8 cellular contexts compared by ENCODE assay signal in genomic region chr20:25750765-25751696, GRCh38. TPM values are rescaled to one million over a fixed set of nuclear protein-coding genes. Genes with fewer than 3 reads are reported as not detected.
DNase-seq lines count a peak whose midpoint lies in the region; ATAC-seq and TF ChIP-seq lines count a peak whose summit lies in the region.

No MANE protein-coding gene starts in this region.

- H3K9me3 ChIP-seq in Peyer's patch (no peaks in the 10 kb centered on the region), left ventricle myocardium inferior (replicated peaks) (no peaks in the 10 kb centered on the region), gastrocnemius medialis (no peaks in the 10 kb centered on the region)

- no peaks in the 10 kb centered on the region for H3K27me3 Mint-ChIP-seq in activated naive CD8-positive, alpha-beta T cell treated with anti-CD3 and anti-CD28 coated beads for 36 hours

- TF ChIP-seq POLR2A in Peyer's patch (IDR thresholded peaks at IDR 0.05): no peak
- no peak for TF ChIP-seq POLR2A in gastrocnemius medialis (IDR thresholded peaks at IDR 0.05)

- no peaks in the 10 kb centered on the region for H3K36me3 ChIP-seq in Peyer's patch
- H3K36me3 ChIP-seq in left ventricle myocardium inferior: no peaks in the 10 kb centered on the region
- H3K36me3 ChIP-seq in gastrocnemius medialis: no peaks in the 10 kb centered on the region

- H3K27ac ChIP-seq in Peyer's patch: peak overlapping the region in 1 of 4 donors; percentile 42
- H3K27ac ChIP-seq in left ventricle myocardium inferior (replicated peaks): peak overlapping the region; percentile 38
- no peak overlapping the region for H3K27ac ChIP-seq in gastrocnemius medialis

- H3K27me3 ChIP-seq in Peyer's patch (no peaks in the 10 kb centered on the region), left ventricle myocardium inferior (ENCODE audit: low read depth) (no peaks in the 10 kb centered on the region), gastrocnemius medialis (no peaks in the 10 kb centered on the region)

- H3K4me3 ChIP-seq in Peyer's patch: peak overlapping the region; percentile 29 to 50 (median 39)
- peak overlapping the region; percentile 68 for H3K4me3 ChIP-seq in left ventricle myocardium inferior
- H3K4me3 ChIP-seq in gastrocnemius medialis: peak overlapping the region; percentile 43 to 54 (median 48)

- ATAC-seq in GM18498 (IDR thresholded peaks at IDR 0.05; ENCODE audit: unreplicated experiment) (peak; percentile 94), HG03095 (IDR thresholded peaks at IDR 0.05; ENCODE audit: unreplicated experiment) (peak; percentile 87), gastrocnemius medialis (peak; percentile 42 to 84), GM18870 (IDR thresholded peaks at IDR 0.05; ENCODE audit: unreplicated experiment) (no peak)

- H3K4me3 Mint-ChIP-seq in activated naive CD8-positive, alpha-beta T cell treated with anti-CD3 and anti-CD28 coated beads for 36 hours: peak overlapping the region; percentile 82

- peaks cover 23% of the 10 kb centered on the region for H3K4me1 Mint-ChIP-seq in activated naive CD8-positive, alpha-beta T cell treated with anti-CD3 and anti-CD28 coated beads for 36 hours

- peak overlapping the region; percentile 77 for H3K27ac Mint-ChIP-seq in activated naive CD8-positive, alpha-beta T cell treated with anti-CD3 and anti-CD28 coated beads for 36 hours

- in situ Hi-C loops in gastrocnemius medialis (cut with MboI; ENCODE audit: low sequenced_read_pairs in 4 of 4): no loop called here

- H3K4me1 ChIP-seq in Peyer's patch (no peaks in the 10 kb centered on the region), left ventricle myocardium inferior (peaks cover 6% of the 10 kb centered on the region), gastrocnemius medialis (no peaks in the 10 kb centered on the region)

- intact Hi-C loops in left ventricle myocardium inferior (cut with micrococcal nuclease): no loop called here
- intact Hi-C loops in gastrocnemius medialis (cut with DNase I; ENCODE audit: low total_unique reads): no loop called here

- no peaks in the 10 kb centered on the region for H3K9me3 Mint-ChIP-seq in activated naive CD8-positive, alpha-beta T cell treated with anti-CD3 and anti-CD28 coated beads for 36 hours

- DNase-seq in Peyer's patch (peak in 2 of 3 donors; percentile 65 to 70), left ventricle myocardium inferior (peak; percentile 53), gastrocnemius medialis (no peak), Kasumi-1 (lab: John Stamatoyannopoulos, UW) (no peak)
- peak; percentile 44 for DNase-seq in activated naive CD8-positive, alpha-beta T cell treated with anti-CD3 and anti-CD28 coated beads for 36 hours

- H3K36me3 Mint-ChIP-seq in activated naive CD8-positive, alpha-beta T cell treated with anti-CD3 and anti-CD28 coated beads for 36 hours: no peaks in the 10 kb centered on the region

- no peak for TF ChIP-seq CTCF in Peyer's patch (IDR thresholded peaks at IDR 0.05)
- no peak for TF ChIP-seq CTCF in left ventricle myocardium inferior (IDR thresholded peaks at IDR 0.05; ENCODE audit: borderline replicate concordance)
- no peak for TF ChIP-seq CTCF in gastrocnemius medialis (IDR thresholded peaks at IDR 0.05 in 4 of 5, conservative IDR thresholded peaks at IDR 0.05 in 1 of 5)

RNA-seq across cellular contexts. Expression of gene ZNF337, which starts 54.4 kb away (rescaled TPM):
- total RNA-seq in Peyer's patch: 10 to 100 TPM in 3 of 4 donors, 1 to 10 TPM in 1; 7.9 to 18.1 (median 17.6) TPM
- 10 to 100 TPM; 10.6 to 11.2 TPM for total RNA-seq in activated naive CD8-positive, alpha-beta T cell treated with anti-CD3 and anti-CD28 coated beads for 36 hours
- total RNA-seq in left ventricle myocardium inferior: 6.3 TPM
- 1 to 10 TPM; 7.1 to 9.4 (median 8.0) TPM for total RNA-seq in gastrocnemius medialis

Comparison
In these comparisons a context has a peak if more than half of its experiments do, and no peak if none do; other contexts are left out.
1. DNase-seq: peak in Peyer's patch (2 of 3), activated naive CD8-positive, alpha-beta T cell treated with anti-CD3 and anti-CD28 coated beads for 36 hours (single experiment) and left ventricle myocardium inferior (single experiment); none in gastrocnemius medialis (0 of 2) and Kasumi-1 (0 of 2).
2. Peak in every context shown above with its lines, with median percentiles within 50 percentile points of each other: H3K4me3 ChIP-seq.